Comparison of ENCODE assay signal across 1 cellular context in the genomic region with DNA sequence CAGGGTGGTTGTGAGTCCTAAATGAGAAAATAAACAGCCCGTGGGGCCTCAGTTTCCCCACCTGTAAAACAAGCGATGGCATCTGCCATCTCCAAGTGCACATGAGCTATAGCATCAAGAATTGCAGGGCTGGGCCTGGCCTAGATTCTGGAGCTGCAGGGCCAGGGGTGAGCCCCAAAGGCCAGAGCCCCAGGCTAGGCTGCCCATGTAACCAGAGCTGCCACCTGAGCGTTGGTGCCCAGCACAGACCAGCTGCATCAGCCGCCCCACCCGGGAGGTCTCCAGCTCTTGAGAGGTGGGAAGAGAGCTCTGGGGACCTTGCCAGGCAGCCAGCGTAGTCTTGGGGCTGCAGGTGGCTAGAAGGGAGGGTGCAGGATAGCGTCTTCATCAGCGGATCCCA.
TF ChIP-seq lines count a peak whose summit lies in the region.

No MANE protein-coding gene starts in this region.

TF ChIP-seq in IMR-90, 13 proteins besides CTCF, POLR2A, EP300 and RAD21 (continued from another document):
- no peak for TF ChIP-seq BHLHE40 (IDR thresholded peaks at IDR 0.05; ENCODE audit: low read depth, low read length)
- no peak for TF ChIP-seq RFX5 (IDR thresholded peaks at IDR 0.05; ENCODE audit: low read depth, low read length)
- no peak for TF ChIP-seq NFE2L2 (IDR thresholded peaks at IDR 0.05; ENCODE audit: low read depth, low read length)
